18 cellular contexts compared by ENCODE assay signal in genomic region chr6:73704798-73705197, GRCh38. TPM values are rescaled to one million over a fixed set of nuclear protein-coding genes. Genes with fewer than 3 reads are reported as not detected.
DNase-seq lines count a peak whose midpoint lies in the region; ATAC-seq, FAIRE-seq and TF ChIP-seq lines count a peak whose summit lies in the region.
"Had no signal": no experiment of that assay in that cellular context is flagged by ENCODE, and none has a peak within 500 bp of the region (broad histone marks: within the 10 kb centered on the region; RNA-seq: fewer than 3 reads in every experiment).

No MANE protein-coding gene starts in this region.

- H3K27me3 ChIP-seq in Panc1 (ENCODE audit: control insufficient read depth, insufficient read depth, low read length): no peaks in the 10 kb centered on the region
- H3K27me3 ChIP-seq in keratinocyte (ENCODE audit: control insufficient read depth, extremely low read depth, insufficient read depth, low read length): no peaks in the 10 kb centered on the region
- no peaks in the 10 kb centered on the region for H3K27me3 ChIP-seq in subcutaneous abdominal adipose tissue (ENCODE audit: control insufficient read depth in 5 of 5, insufficient read depth in 4 of 5, low read length in 5 of 5)

- no TSS peak for BruUV-seq in Panc1 (replicated peaks; lab: Mats Ljungman, UMichigan)

- H3K27ac ChIP-seq in Panc1 (ENCODE audit: low read length) (peak overlapping the region; percentile 51; the same call in 1 of the 2 replicates), keratinocyte (ENCODE audit: control insufficient read depth, insufficient read depth, low read length) (peak overlapping the region; percentile 97), subcutaneous abdominal adipose tissue (ENCODE audit: low read depth, low read length) (peak overlapping the region; percentile 48)
- H3K27ac ChIP-seq: SK-N-MC, WERI-Rb-1 had no signal

- no peaks in the 10 kb centered on the region for H4K20me1 ChIP-seq in keratinocyte (ENCODE audit: control insufficient read depth, extremely low read depth, insufficient read depth, low read length)

- POLR2A ChIA-PET in Panc1 (lab: Charles Lee): no interaction called here

- H3K4me2 ChIP-seq in keratinocyte (ENCODE audit: control insufficient read depth, extremely low read depth, insufficient read depth, low read depth, low read length): peak overlapping the region; percentile 82
- H3K4me2 ChIP-seq: GM23338 had no signal

- H3K36me3 ChIP-seq in Panc1 (ENCODE audit: control insufficient read depth, insufficient read depth, low read length) (no peaks in the 10 kb centered on the region), keratinocyte (ENCODE audit: control insufficient read depth in 2 of 2, extremely low read depth in 1 of 2, insufficient read depth in 2 of 2, low read length in 2 of 2) (peaks cover 8 to 10% of the 10 kb centered on the region in 2 experiments), subcutaneous abdominal adipose tissue (ENCODE audit: control insufficient read depth in 5 of 5, insufficient read depth in 5 of 5, low read length in 5 of 5) (no peaks in the 10 kb centered on the region)
- H3K36me3 ChIP-seq: WERI-Rb-1 had no signal

- H2AFZ ChIP-seq in keratinocyte (ENCODE audit: control insufficient read depth, low read length): no peak overlapping the region
- H2AFZ ChIP-seq: GM23338 had no signal

- H3K79me2 ChIP-seq in keratinocyte (ENCODE audit: control insufficient read depth, insufficient read depth, low read length): peaks cover 12% of the 10 kb centered on the region

- in situ Hi-C loops in Panc1 (cut with HindIII; ENCODE audit: low pct_unique_long_range_greater_than_20kb, low sequenced_read_pairs) (no loop called here), KBM-7 (cut with MboI; ENCODE audit: low pct_unique_long_range_greater_than_20kb, low sequenced_read_pairs) (no loop called here)

- CTCF ChIA-PET in Panc1 (lab: Charles Lee): no interaction called here

- DNase-seq in Panc1 (ENCODE audit: low read depth, low spot score) (no peak), amniotic epithelial cell (ENCODE audit: low read depth) (peak; percentile 41), keratinocyte (ENCODE audit: low read depth, low spot score) (no peak), KBM-7 (no peak), inferior parietal cortex (ENCODE audit: extremely low spot score) (no peak)
- DNase-seq: activated CD8-positive, alpha-beta memory T cell treated with anti-CD3 and anti-CD28 coated beads for 24 hours; cortex of kidney; DMS79; NCI-H1105; NCI-H2171; NK-92 treated with Interleukin-12 subunit alpha and Interleukin-12 subunit beta, amount 100 ng/mL, for 24 hours; WERI-Rb-1 had no signal

- peak; percentile 78 for FAIRE-seq in keratinocyte (lab: Jason Lieb, UNC)

- H3K9ac ChIP-seq in keratinocyte (ENCODE audit: control insufficient read depth, extremely low read depth, insufficient read depth, low read length): peak overlapping the region; percentile 75
- H3K9ac ChIP-seq in subcutaneous abdominal adipose tissue (ENCODE audit: low read length in 5 of 5): no peak overlapping the region

- H3K4me1 ChIP-seq in Panc1 (ENCODE audit: control insufficient read depth, insufficient read depth, low read length): peaks cover 15% of the 10 kb centered on the region
- H3K4me1 ChIP-seq in keratinocyte (ENCODE audit: control insufficient read depth, extremely low read depth, insufficient read depth, low read length): peaks cover 41% of the 10 kb centered on the region
- peaks cover 0 to 13% (median 0%) of the 10 kb centered on the region in 5 donors for H3K4me1 ChIP-seq in subcutaneous abdominal adipose tissue (ENCODE audit: control insufficient read depth in 5 of 5, insufficient read depth in 5 of 5, low read length in 5 of 5)

- intact Hi-C loops in Panc1 (cut with micrococcal nuclease; ENCODE audit: unreplicated experiment): no loop called here

- H3K4me3 ChIP-seq in Panc1 (ENCODE audit: low read depth in 2 of 2, low read length in 2 of 2): no peak overlapping the region
- peak overlapping the region in 2 of 3 experiments; percentile 33 to 42 for H3K4me3 ChIP-seq in keratinocyte (ENCODE audit: control insufficient read depth in 2 of 3, extremely low read depth in 1 of 3, insufficient read depth in 2 of 3, low read depth in 1 of 3, low read length in 3 of 3)
- H3K4me3 ChIP-seq in subcutaneous abdominal adipose tissue (ENCODE audit: low read depth in 1 of 5, low read length in 5 of 5): no peak overlapping the region
- H3K4me3 ChIP-seq: GM23338, SK-N-MC had no signal

- TF ChIP-seq CTCF in Panc1 (IDR thresholded peaks at IDR 0.05): no peak
- TF ChIP-seq CTCF in keratinocyte (optimal IDR thresholded peaks at IDR 0.05 in 1 of 3, IDR thresholded peaks at IDR 0.05 in 1 of 3, conservative IDR thresholded peaks at IDR 0.05 in 1 of 3; ENCODE audit: extremely low read depth in 1 of 3, insufficient read depth in 2 of 3, low read length in 3 of 3): no peak

- dilution Hi-C loops in keratinocyte (cut with MboI; ENCODE audit: extremely low pct_ligation_motif_present, low sequenced_read_pairs): no loop called here

- no peak for ATAC-seq in Panc1
- ATAC-seq in HG03378 (IDR thresholded peaks at IDR 0.05; ENCODE audit: unreplicated experiment): no peak
- ATAC-seq: GM23338; stimulated activated memory B cell treated with anti-CD40 and anti-IgM and Interleukin-4, amounts not matched to agents 10 μg/mL and 1 μg/mL and 100 μg/mL, for 72 hours had no signal

- H3K9me3 ChIP-seq in Panc1 (ENCODE audit: control insufficient read depth, insufficient read depth, low read depth, low read length) (no peaks in the 10 kb centered on the region), keratinocyte (ENCODE audit: control insufficient read depth, low read depth, low read length) (no peaks in the 10 kb centered on the region), subcutaneous abdominal adipose tissue (ENCODE audit: control insufficient read depth in 5 of 5, low read length in 5 of 5) (no peaks in the 10 kb centered on the region)

- no peaks in the 10 kb centered on the region for H3K9me1 ChIP-seq in keratinocyte (ENCODE audit: control insufficient read depth, extremely low read depth, insufficient read depth, low read length)

RNA-seq across cellular contexts. Expression of gene CD109, which starts 8.8 kb away (rescaled TPM):
- 46.1 TPM for total RNA-seq in Panc1 (2021; ENCODE audit: unreplicated experiment)
- 14.5 TPM for polyA plus RNA-seq in Panc1 (2012; ENCODE audit: insufficient read length)
- 43.8 to 66.1 TPM (median 58.2 TPM) in 3 replicates for polyA plus RNA-seq in keratinocyte
- polyA plus RNA-seq in keratinocyte (2011; ENCODE audit: low read depth): 14.2 TPM
- polyA plus RNA-seq in keratinocyte (2011; cell fraction: cytosol; rRNA removed): 9.5 and 18.3 TPM in 2 replicates
- 75.2 and 95.5 TPM in 2 replicates for polyA plus RNA-seq in keratinocyte (2011; cell fraction: nucleus; rRNA removed)
- polyA plus RNA-seq in keratinocyte (2012; ENCODE audit: low replicate concordance): 20.4 and 34.9 TPM in 2 replicates
- polyA minus RNA-seq in keratinocyte: 13.0 to 76.8 TPM (median 73.8 TPM) in 3 replicates
- 29.4 TPM for polyA minus RNA-seq in keratinocyte (2011; cell fraction: cytosol; rRNA and poly(A)+ RNA removed)
- 151 and 289 TPM in 2 replicates for polyA minus RNA-seq in keratinocyte (2011; cell fraction: nucleus; rRNA and poly(A)+ RNA removed)
- polyA plus RNA-seq: IgD-negative memory B cell had no signal

RNA-seq across cellular contexts. Expression of gene SLC17A5, which starts 51.0 kb away (rescaled TPM):
- total RNA-seq in Panc1 (2021; ENCODE audit: unreplicated experiment): 20.6 TPM
- 11.1 TPM for polyA plus RNA-seq in Panc1 (2012; ENCODE audit: insufficient read length)
- polyA plus RNA-seq in keratinocyte: 8.4 to 12.0 TPM (median 8.7 TPM) in 3 replicates
- polyA plus RNA-seq in keratinocyte (2011; ENCODE audit: low read depth): 3.6 TPM
- polyA plus RNA-seq in keratinocyte (2011; cell fraction: cytosol; rRNA removed): 4.8 and 9.4 TPM in 2 replicates
- 13.5 and 17.5 TPM in 2 replicates for polyA plus RNA-seq in keratinocyte (2011; cell fraction: nucleus; rRNA removed)
- 5.4 and 9.2 TPM in 2 replicates for polyA plus RNA-seq in keratinocyte (2012; ENCODE audit: low replicate concordance)
- polyA minus RNA-seq in keratinocyte: 4.3 to 15.3 TPM (median 10.4 TPM) in 3 replicates
- polyA minus RNA-seq in keratinocyte (2011; cell fraction: cytosol; rRNA and poly(A)+ RNA removed): 10.4 TPM
- 14.1 and 25.3 TPM in 2 replicates for polyA minus RNA-seq in keratinocyte (2011; cell fraction: nucleus; rRNA and poly(A)+ RNA removed)

Comparison
In these comparisons a context has a peak if more than half of its experiments do, and no peak if none do; other contexts are left out.
1. H3K4me3 ChIP-seq: peak in keratinocyte (2 of 3); none in Panc1 (0 of 2) and subcutaneous abdominal adipose tissue (0 of 5).
2. Peak in every context shown above with its lines, with median percentiles within 50 percentile points of each other: H3K27ac ChIP-seq.